Comparison of ENCODE assay signal across 16 cellular contexts in genomic region chr15:68524753-68525584, GRCh38. TPM values are rescaled to one million over a fixed set of nuclear protein-coding genes. Genes with fewer than 3 reads are reported as not detected.
DNase-seq lines count a peak whose midpoint lies in the region; ATAC-seq, FAIRE-seq and TF ChIP-seq lines count a peak whose summit lies in the region.
"Had no signal": no experiment of that assay in that cellular context is flagged by ENCODE, and none has a peak within 500 bp of the region (broad histone marks: within the 10 kb centered on the region; RNA-seq: fewer than 3 reads in every experiment).

No MANE protein-coding gene starts in this region.

- H3K27ac ChIP-seq in A549 (peak overlapping the region; percentile 18 to 57; a peak in 5 of 6 replicates), brain microvascular endothelial cell (peak overlapping the region; percentile 36), neural progenitor cell (no peak overlapping the region)
- H3K27ac ChIP-seq: BLaER1, HL-60 had no signal

- ATAC-seq in A549 (no peak), GM18867 (IDR thresholded peaks at IDR 0.05; ENCODE audit: unreplicated experiment) (no peak), HG03108 (IDR thresholded peaks at IDR 0.05; ENCODE audit: unreplicated experiment) (no peak)
- ATAC-seq in activated CD8-positive, alpha-beta memory T cell treated with anti-CD3 and anti-CD28 coated beads, Interleukin-2, amount 10 ng/mL, durations not matched to agents 7 days and 5 days, result no peak

- no peak for DNase-seq in A549 (ENCODE audit: low read depth in 1 of 2, low spot score in 1 of 2)
- peak; percentile 73 for DNase-seq in HCEC 1CT
- peak; percentile 39 for DNase-seq in brain microvascular endothelial cell
- peak; percentile 59 for DNase-seq in myocyte (ENCODE audit: low read depth)
- no peak for DNase-seq in activated CD8-positive, alpha-beta memory T cell treated with anti-CD3 and anti-CD28 coated beads, Interleukin-2, amount 10 ng/mL, durations not matched to agents 7 days and 5 days
- no peak for DNase-seq in neural progenitor cell (ENCODE audit: low spot score)
- DNase-seq: midbrain had no signal

- TF ChIP-seq CTCF in A549 (IDR thresholded peaks at IDR 0.05) (no peak), brain microvascular endothelial cell (IDR thresholded peaks at IDR 0.05; ENCODE audit: low read depth, low read length, missing control alignments) (no peak), neural progenitor cell (IDR thresholded peaks at IDR 0.05) (no peak)

- in situ Hi-C loops in brain microvascular endothelial cell (cut with HindIII; ENCODE audit: low pct_ligation_motif_present, low sequenced_read_pairs), result no loop called here

- no peak overlapping the region for H3K4me3 Mint-ChIP-seq in activated CD8-positive, alpha-beta memory T cell treated with anti-CD3 and anti-CD28 coated beads, Interleukin-2, amount 10 ng/mL, durations not matched to agents 7 days and 5 days
- H3K4me3 Mint-ChIP-seq in neural progenitor cell, result no peak overlapping the region
- H3K4me3 Mint-ChIP-seq: activated naive CD4-positive, alpha-beta T cell treated with anti-CD3 and anti-CD28 coated beads, Interleukin-2, amount 50 U/mL, for 24 hours had no signal

- H3K9ac ChIP-seq in neural progenitor cell, result no peak overlapping the region
- H3K9ac ChIP-seq: BLaER1 had no signal

- H3K79me2 ChIP-seq in neural progenitor cell (ENCODE audit: low read depth), result no peaks in the 10 kb centered on the region

- TF ChIP-seq EP300 in A549 (IDR thresholded peaks at IDR 0.05), result no peak

- no peak for TF ChIP-seq POLR2A in A549 (IDR thresholded peaks at IDR 0.05; ENCODE audit: low read length)

- H3K9me3 ChIP-seq in A549 (no peaks in the 10 kb centered on the region), neural progenitor cell (ENCODE audit: low read depth) (no peaks in the 10 kb centered on the region)
- H3K9me3 ChIP-seq: BLaER1, tibial nerve had no signal

- H3F3A ChIP-seq in neural progenitor cell (ENCODE audit: low read depth), result no peaks in the 10 kb centered on the region

- peaks cover 37% of the 10 kb centered on the region for H3K4me1 Mint-ChIP-seq in activated CD8-positive, alpha-beta memory T cell treated with anti-CD3 and anti-CD28 coated beads, Interleukin-2, amount 10 ng/mL, durations not matched to agents 7 days and 5 days
- no peaks in the 10 kb centered on the region for H3K4me1 Mint-ChIP-seq in neural progenitor cell

- peaks cover 70% of the 10 kb centered on the region for H3K27me3 Mint-ChIP-seq in activated CD8-positive, alpha-beta memory T cell treated with anti-CD3 and anti-CD28 coated beads, Interleukin-2, amount 10 ng/mL, durations not matched to agents 7 days and 5 days
- H3K27me3 Mint-ChIP-seq in neural progenitor cell (ENCODE audit: insufficient read depth, low read depth), result no peaks in the 10 kb centered on the region

- WGBS in A549 (ENCODE audit: missing lambda C conversion rate), result 60% methylated on average over 4 of the region's 4 CpGs

- no peaks in the 10 kb centered on the region for H3K27me3 ChIP-seq in brain microvascular endothelial cell (replicated peaks)
- no peaks in the 10 kb centered on the region for H3K27me3 ChIP-seq in neural progenitor cell
- H3K27me3 ChIP-seq: BLaER1, tibial nerve had no signal

- CTCF ChIA-PET in A549 (lab: Yijun Ruan, JAX), result interaction anchor here (1.0 to 6.7 kb wide), 11 partner anchors 9 to 273 kb away, joined by 3 to 37 read pairs (median 4); no protein-coding TSS in a partner anchor
- CTCF ChIA-PET in activated CD8-positive, alpha-beta memory T cell treated with anti-CD3 and anti-CD28 coated beads, Interleukin-2, amount 10 ng/mL, durations not matched to agents 7 days and 5 days (lab: Charles Lee), result interaction anchor here (1.2 to 1.8 kb wide), 7 partner anchors 12 to 218 kb away, joined by 3 to 13 read pairs (median 3); no protein-coding TSS in a partner anchor

- TF ChIP-seq RAD21 in A549 (conservative IDR thresholded peaks at IDR 0.05 in 1 of 2, IDR thresholded peaks at IDR 0.05 in 1 of 2), result no peak

- H3K4me2 ChIP-seq in A549, result peak overlapping the region; percentile 18; the same call in 1 of the 3 replicates
- no peak overlapping the region for H3K4me2 ChIP-seq in neural progenitor cell
- H3K4me2 ChIP-seq: BLaER1 had no signal

- peaks cover 8% of the 10 kb centered on the region for H3K36me3 Mint-ChIP-seq in activated CD8-positive, alpha-beta memory T cell treated with anti-CD3 and anti-CD28 coated beads, Interleukin-2, amount 10 ng/mL, durations not matched to agents 7 days and 5 days
- no peaks in the 10 kb centered on the region for H3K36me3 Mint-ChIP-seq in neural progenitor cell
- H3K36me3 Mint-ChIP-seq: activated naive CD4-positive, alpha-beta T cell treated with anti-CD3 and anti-CD28 coated beads, Interleukin-2, amount 50 U/mL, for 24 hours had no signal

- H3K36me3 ChIP-seq in brain microvascular endothelial cell (replicated peaks) (no peaks in the 10 kb centered on the region), neural progenitor cell (no peaks in the 10 kb centered on the region)
- H3K36me3 ChIP-seq: BLaER1, tibial nerve had no signal

- H3K4me1 ChIP-seq in A549, result peaks cover 15% of the 10 kb centered on the region; the same call in 2 of the 3 replicates
- no peaks in the 10 kb centered on the region for H3K4me1 ChIP-seq in neural progenitor cell

- H3K4me3 ChIP-seq in A549, result no peak overlapping the region
- no peak overlapping the region for H3K4me3 ChIP-seq in brain microvascular endothelial cell (ENCODE audit: low read depth, low read length)
- H3K4me3 ChIP-seq in neural progenitor cell, result no peak overlapping the region
- H3K4me3 ChIP-seq: BLaER1, tibial nerve had no signal

- H2AFZ ChIP-seq in neural progenitor cell (replicated peaks), result no peak overlapping the region

- no peaks in the 10 kb centered on the region for H3K9me3 Mint-ChIP-seq in activated CD8-positive, alpha-beta memory T cell treated with anti-CD3 and anti-CD28 coated beads, Interleukin-2, amount 10 ng/mL, durations not matched to agents 7 days and 5 days (ENCODE audit: low read depth)
- no peaks in the 10 kb centered on the region for H3K9me3 Mint-ChIP-seq in neural progenitor cell
- H3K9me3 Mint-ChIP-seq: activated naive CD4-positive, alpha-beta T cell treated with anti-CD3 and anti-CD28 coated beads, Interleukin-2, amount 50 U/mL, for 24 hours had no signal

- FAIRE-seq in A549 (lab: Jason Lieb, UNC), result peak; percentile 28
- FAIRE-seq: G401.6, RCC 7860, TTC549 had no signal

- no peak overlapping the region for H3K27ac Mint-ChIP-seq in activated CD8-positive, alpha-beta memory T cell treated with anti-CD3 and anti-CD28 coated beads, Interleukin-2, amount 10 ng/mL, durations not matched to agents 7 days and 5 days
- no peak overlapping the region for H3K27ac Mint-ChIP-seq in neural progenitor cell
- H3K27ac Mint-ChIP-seq: activated naive CD4-positive, alpha-beta T cell treated with anti-CD3 and anti-CD28 coated beads, Interleukin-2, amount 50 U/mL, for 24 hours had no signal

- no peaks in the 10 kb centered on the region for H4K20me1 ChIP-seq in neural progenitor cell (ENCODE audit: low read depth)
- H4K20me1 ChIP-seq: BLaER1 had no signal

- POLR2A ChIA-PET in A549 (lab: Yijun Ruan, JAX), result no interaction called here

TF ChIP-seq in A549, 52 proteins besides CTCF, POLR2A, EP300 and RAD21:
- no peak for TF ChIP-seq ELK1 (IDR thresholded peaks at IDR 0.05; ENCODE audit: low read depth, low read length)
- TF ChIP-seq, protein P1, sequence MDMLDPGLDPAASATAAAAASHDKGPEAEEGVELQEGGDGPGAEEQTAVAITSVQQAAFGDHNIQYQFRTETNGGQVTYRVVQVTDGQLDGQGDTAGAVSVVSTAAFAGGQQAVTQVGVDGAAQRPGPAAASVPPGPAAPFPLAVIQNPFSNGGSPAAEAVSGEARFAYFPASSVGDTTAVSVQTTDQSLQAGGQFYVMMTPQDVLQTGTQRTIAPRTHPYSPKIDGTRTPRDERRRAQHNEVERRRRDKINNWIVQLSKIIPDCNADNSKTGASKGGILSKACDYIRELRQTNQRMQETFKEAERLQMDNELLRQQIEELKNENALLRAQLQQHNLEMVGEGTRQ (IDR thresholded peaks at IDR 0.05), result no peak
- TF ChIP-seq MYC (IDR thresholded peaks at IDR 0.05; ENCODE audit: borderline replicate concordance, low read length), result no peak
- TF ChIP-seq ZNF302 (CRISPR knock-in tag; IDR thresholded peaks at IDR 0.05), result no peak
- TF ChIP-seq CEBPB (IDR thresholded peaks at IDR 0.05), result no peak
- no peak for TF ChIP-seq PHF8 (IDR thresholded peaks at IDR 0.05; ENCODE audit: borderline replicate concordance, low read depth)
- no peak for TF ChIP-seq NPAS2 (CRISPR knock-in tag; IDR thresholded peaks at IDR 0.05; ENCODE audit: borderline replicate concordance)
- no peak for TF ChIP-seq CBX8 (IDR thresholded peaks at IDR 0.05)
- TF ChIP-seq HOXB5 (CRISPR knock-in tag; IDR thresholded peaks at IDR 0.05), result no peak
- TF ChIP-seq RNF2 (IDR thresholded peaks at IDR 0.05; ENCODE audit: borderline replicate concordance, low read depth), result no peak
TF ChIP-seq in A549: peak in this region for 0.

RNA-seq across cellular contexts. Expression of gene CORO2B, which starts 53.8 kb away (rescaled TPM):
- polyA plus RNA-seq in A549 (2011; rRNA removed) (2.0 and 2.4 TPM in 2 replicates), A549 (2017; fragmentation: RNase III; extraction: RNeasy Plus Mini Kit Qiagen cat#74134 plus additional on column Dnase treatment) (1.8 to 2.4 TPM (median 2.3 TPM) in 3 replicates)
- polyA plus RNA-seq in A549 (2012; cell fraction: cytosol; rRNA removed), result 1.3 and 1.7 TPM in 2 replicates
- polyA plus RNA-seq in A549 (2012; cell fraction: nucleus; rRNA removed), result 1.5 and 1.8 TPM in 2 replicates
- 1.9 and 2.6 TPM in 2 replicates for polyA minus RNA-seq in A549 (2011; rRNA and poly(A)+ RNA removed)
- total RNA-seq in myocyte (1.7 and 3.2 TPM in 2 replicates), neural progenitor cell (ENCODE audit: low replicate concordance) (1.0 and 3.3 TPM in 2 replicates)
- polyA plus RNA-seq in myocyte (2012), result 33.3 TPM
- not detected for total RNA-seq in activated CD8-positive, alpha-beta memory T cell treated with anti-CD3 and anti-CD28 coated beads, Interleukin-2, amount 10 ng/mL, durations not matched to agents 7 days and 5 days

Comparison
In these comparisons a context has a peak if more than half of its experiments do, and no peak if none do; other contexts are left out.
1. DNase-seq: peak in HCEC 1CT (single experiment), brain microvascular endothelial cell (single experiment) and myocyte (single experiment); none in A549 (0 of 2), activated CD8-positive, alpha-beta memory T cell treated with anti-CD3 and anti-CD28 coated beads, Interleukin-2, amount 10 ng/mL, durations not matched to agents 7 days and 5 days (single experiment) and neural progenitor cell (single experiment).